In genomic region chr11:73461335-73461840, GRCh38 we compare ENCODE assay signal across 21 cellular contexts.
A peak's percentile ranks its signal among the peaks of the same experiment; 100 is the strongest.
DNase-seq lines count a peak whose midpoint lies in the region; ATAC-seq and TF ChIP-seq lines count a peak whose summit lies in the region.
"Had no signal": no experiment of that assay in that cellular context is flagged by ENCODE, and none has a peak within 500 bp of the region (broad histone marks: within the 10 kb centered on the region; RNA-seq: fewer than 3 reads in every experiment).

No MANE protein-coding gene starts in this region.

- H3K4me2 ChIP-seq in GM23248 (ENCODE audit: unreplicated experiment) (no peak overlapping the region), GM23338 (no peak overlapping the region)

- in situ Hi-C loops in GM23248 (cut with MboI) = no loop called here

- H3K79me2 ChIP-seq in GM23248 (ENCODE audit: insufficient read depth) (peaks cover 10% of the 10 kb centered on the region), GM23338 (replicated peaks; ENCODE audit: insufficient read depth) (no peaks in the 10 kb centered on the region; the same call in 1 of the 2 replicates)

- peaks cover 3% of the 10 kb centered on the region; the same call in 1 of the 3 replicates for H3K4me1 Mint-ChIP-seq in GM23338
- H3K4me1 Mint-ChIP-seq in HFFc6 (ENCODE audit: low read depth) = peaks cover 50% of the 10 kb centered on the region

- H3K9me2 ChIP-seq in GM23248 (ENCODE audit: insufficient read depth) = no peaks in the 10 kb centered on the region
- H3K9me2 ChIP-seq in GM23338 (ENCODE audit: insufficient read depth) = no peaks in the 10 kb centered on the region

- H3K4me3 ChIP-seq in GM23248 (no peak overlapping the region), GM23338 (no peak overlapping the region)
- H3K4me3 ChIP-seq: adrenal gland, MG63, skin epidermis, stomach had no signal

- DNase-seq in GM23248 (peak; percentile 54), NCI-H82 treated with DMSO at 0.1 percent for 48 hours (lab: John Stamatoyannopoulos, UW; ENCODE audit: unreplicated experiment) (peak; percentile 22), iris pigment epithelial cell (ENCODE audit: low read depth) (peak; percentile 45), NCI-H1694 (lab: John Stamatoyannopoulos, UW) (no peak), GM23338 (ENCODE audit: low spot score) (no peak), iPS-NIHi7 (ENCODE audit: extremely low spot score) (no peak), HFFc6 (no peak)
- DNase-seq: activated CD4-positive, alpha-beta T cell treated with anti-CD3 and anti-CD28 coated beads for 48 hours; activated effector memory CD4-positive, alpha-beta T cell treated with Interleukin-2 at 50 U/mL for 16 hours; adrenal gland; H9; kidney glomerular epithelial cell; MG63; NCI-H2171; stimulated activated CD4-positive, alpha-beta T cell treated with anti-CD3 and anti-CD28 coated beads, Interleukin-2, amount 100 ng/mL, for 48 hours; stomach had no signal

- no peak overlapping the region for H2AFZ ChIP-seq in GM23248
- no peak overlapping the region for H2AFZ ChIP-seq in GM23338

- TF ChIP-seq CTCF in C4-2B (conservative IDR thresholded peaks at IDR 0.05) (no peak; the same call in 1 of the 2 replicates), GM23338 (conservative IDR thresholded peaks at IDR 0.05; ENCODE audit: low read depth in 2 of 2) (no peak), HFFc6 (IDR thresholded peaks at IDR 0.05) (no peak)

- no peak for ATAC-seq in GM23338
- ATAC-seq: natural killer cell treated with Interleukin-12 subunit alpha and Interleukin-12 subunit beta and Interleukin-15 and Interleukin-18, amount 100 ng/mL, for 72 hours had no signal

- H3K9me3 Mint-ChIP-seq in GM23338 (no peaks in the 10 kb centered on the region), HFFc6 (no peaks in the 10 kb centered on the region)
- H3K9me3 Mint-ChIP-seq: H9; natural killer cell treated with Interleukin-12 subunit alpha and Interleukin-12 subunit beta and Interleukin-15 and Interleukin-18, amount 100 ng/mL, for 72 hours; type B pancreatic cell had no signal

- no peaks in the 10 kb centered on the region for H4K20me1 ChIP-seq in GM23248 (ENCODE audit: insufficient read depth)
- peaks cover 5% of the 10 kb centered on the region; the same call in 1 of the 2 replicates for H4K20me1 ChIP-seq in GM23338 (replicated peaks; ENCODE audit: insufficient read depth)

- H3K4me1 ChIP-seq in GM23248 (ENCODE audit: insufficient read depth) = peaks cover 40% of the 10 kb centered on the region
- H3K4me1 ChIP-seq in GM23338 (ENCODE audit: insufficient read depth) = no peaks in the 10 kb centered on the region

- H3K4me3 Mint-ChIP-seq in GM23338 (no peak overlapping the region), HFFc6 (no peak overlapping the region)
- H3K4me3 Mint-ChIP-seq: H9; natural killer cell treated with Interleukin-12 subunit alpha and Interleukin-12 subunit beta and Interleukin-15 and Interleukin-18, amount 100 ng/mL, for 72 hours; type B pancreatic cell had no signal

- 46 to 50% methylated on average over 2 of the region's 2 CpGs for WGBS in GM23248 (ENCODE audit: low coverage in 1 of 2, low lambda C conversion rate in 2 of 2, missing lambda C conversion rate in 2 of 2), 2 experiments

- H3K9me3 ChIP-seq in GM23248 (ENCODE audit: low read depth) = no peaks in the 10 kb centered on the region
- H3K9me3 ChIP-seq: adrenal gland, MG63, stomach had no signal

- peak overlapping the region; percentile 58 for H3K27ac ChIP-seq in C4-2B
- H3K27ac ChIP-seq in GM23248 = no peak overlapping the region
- no peak overlapping the region for H3K27ac ChIP-seq in GM23338 (ENCODE audit: low read depth)
- H3K27ac ChIP-seq: epithelial cell of prostate, stomach had no signal

- no peaks in the 10 kb centered on the region for H3K36me3 ChIP-seq in GM23248 (ENCODE audit: low read depth)
- no peaks in the 10 kb centered on the region for H3K36me3 ChIP-seq in GM23338 (ENCODE audit: insufficient read depth)
- H3K36me3 ChIP-seq: adrenal gland, MG63, stomach had no signal

- H3K27ac Mint-ChIP-seq in GM23338 = no peak overlapping the region
- H3K27ac Mint-ChIP-seq in HFFc6 = no peak overlapping the region
- H3K27ac Mint-ChIP-seq: H9; natural killer cell treated with Interleukin-12 subunit alpha and Interleukin-12 subunit beta and Interleukin-15 and Interleukin-18, amount 100 ng/mL, for 72 hours; type B pancreatic cell had no signal

- H3K9ac ChIP-seq in GM23248 = no peak overlapping the region

- H3F3A ChIP-seq in GM23248 (ENCODE audit: insufficient read depth) = peaks cover 35% of the 10 kb centered on the region
- H3F3A ChIP-seq in GM23338 (replicated peaks; ENCODE audit: low read depth) = no peaks in the 10 kb centered on the region

- H3K27me3 ChIP-seq in GM23248 (replicated peaks; ENCODE audit: insufficient read depth) = no peaks in the 10 kb centered on the region
- no peaks in the 10 kb centered on the region for H3K27me3 ChIP-seq in GM23338 (ENCODE audit: insufficient read depth)
- H3K27me3 ChIP-seq: adrenal gland, MG63, stomach had no signal

- no peaks in the 10 kb centered on the region for H3K27me3 Mint-ChIP-seq in GM23338 (ENCODE audit: insufficient read depth, low read depth, poor library complexity)
- H3K27me3 Mint-ChIP-seq in HFFc6 (ENCODE audit: insufficient read depth) = peaks cover 1% of the 10 kb centered on the region
- H3K27me3 Mint-ChIP-seq: natural killer cell treated with Interleukin-12 subunit alpha and Interleukin-12 subunit beta and Interleukin-15 and Interleukin-18, amount 100 ng/mL, for 72 hours; type B pancreatic cell had no signal

- H3K36me3 Mint-ChIP-seq in GM23338 (ENCODE audit: low read depth) (no peaks in the 10 kb centered on the region), HFFc6 (ENCODE audit: low read depth) (peaks cover 9% of the 10 kb centered on the region)
- H3K36me3 Mint-ChIP-seq: natural killer cell treated with Interleukin-12 subunit alpha and Interleukin-12 subunit beta and Interleukin-15 and Interleukin-18, amount 100 ng/mL, for 72 hours had no signal

TF ChIP-seq in GM23338, 12 proteins besides CTCF, POLR2A, EP300 and RAD21:
- no peak for TF ChIP-seq CREB1 (CRISPR knock-in tag; IDR thresholded peaks at IDR 0.05; ENCODE audit: low read depth)

Comparison
In these comparisons a context has a peak if more than half of its experiments do, and no peak if none do; other contexts are left out.
1. DNase-seq: peak in GM23248 (single experiment), NCI-H82 treated with DMSO at 0.1 percent for 48 hours (single experiment) and iris pigment epithelial cell (single experiment); none in NCI-H1694 (single experiment), GM23338 (single experiment), iPS-NIHi7 (single experiment) and HFFc6 (single experiment).